1 cellular context compared by ENCODE assay signal in genomic region chr12:57148469-57149308, GRCh38.
A peak's percentile ranks its signal among the peaks of the same experiment; 100 is the strongest.
TF ChIP-seq lines count a peak whose summit lies in the region.

No MANE protein-coding gene starts in this region.

TF ChIP-seq in HepG2, 621 proteins besides CTCF, POLR2A, EP300 and RAD21 (continued from another document and continues in another):
- no peak for TF ChIP-seq ZBTB2 (CRISPR knock-in tag; IDR thresholded peaks at IDR 0.05; ENCODE audit: low read depth)
- no peak for TF ChIP-seq ZNF558 (CRISPR knock-in tag; IDR thresholded peaks at IDR 0.05; ENCODE audit: borderline replicate concordance)
- TF ChIP-seq ZBTB7A (CRISPR knock-in tag; IDR thresholded peaks at IDR 0.05) = no peak
- no peak for TF ChIP-seq IRF9 (CRISPR knock-in tag; IDR thresholded peaks at IDR 0.05; ENCODE audit: borderline replicate concordance)
- TF ChIP-seq TAF1 (CRISPR knock-in tag; IDR thresholded peaks at IDR 0.05) = no peak
- TF ChIP-seq ZNF781 (CRISPR knock-in tag; IDR thresholded peaks at IDR 0.05; ENCODE audit: borderline replicate concordance, not compliant biosample characterization) = no peak
- 0 out of 2 replicates have a peak, but pooled peaks have one; percentile 27 for TF ChIP-seq ZBTB34 (CRISPR knock-in tag; IDR thresholded peaks at IDR 0.05)
- TF ChIP-seq PAXIP1 (CRISPR knock-in tag; conservative IDR thresholded peaks at IDR 0.05) = peak; percentile 92
- no peak for TF ChIP-seq MTF2 (CRISPR knock-in tag; IDR thresholded peaks at IDR 0.05; ENCODE audit: borderline replicate concordance)
- TF ChIP-seq ZEB1 (IDR thresholded peaks at IDR 0.05; ENCODE audit: insufficient replicate concordance, low read depth) = no peak
- TF ChIP-seq ELF1 (CRISPR knock-in tag; IDR thresholded peaks at IDR 0.05) = no peak
- TF ChIP-seq ZNF703 (CRISPR knock-in tag; IDR thresholded peaks at IDR 0.05; ENCODE audit: borderline replicate concordance) = no peak
- TF ChIP-seq ZMYM4 (CRISPR knock-in tag; IDR thresholded peaks at IDR 0.05) = no peak; the same call in 1 of the 2 replicates
- TF ChIP-seq PPARG (CRISPR knock-in tag; conservative IDR thresholded peaks at IDR 0.05) = peak; percentile 58
- TF ChIP-seq KDM1A (CRISPR knock-in tag; IDR thresholded peaks at IDR 0.05) = no peak
- no peak for TF ChIP-seq PAX8 (CRISPR knock-in tag; IDR thresholded peaks at IDR 0.05; ENCODE audit: borderline replicate concordance)
- TF ChIP-seq SP5 (CRISPR knock-in tag; IDR thresholded peaks at IDR 0.05; ENCODE audit: borderline replicate concordance, low read depth) = peak; percentile 46; the same call in 1 of the 2 replicates
- TF ChIP-seq ZNF441 (CRISPR knock-in tag; IDR thresholded peaks at IDR 0.05; ENCODE audit: borderline replicate concordance) = no peak
- TF ChIP-seq NFE2L1 (CRISPR knock-in tag; IDR thresholded peaks at IDR 0.05; ENCODE audit: borderline replicate concordance) = no peak
- TF ChIP-seq ZSCAN5A (CRISPR knock-in tag; IDR thresholded peaks at IDR 0.05; ENCODE audit: borderline replicate concordance) = no peak
- no peak for TF ChIP-seq ZNF34 (CRISPR knock-in tag; IDR thresholded peaks at IDR 0.05; ENCODE audit: borderline replicate concordance)
- TF ChIP-seq MXI1 (IDR thresholded peaks at IDR 0.05; ENCODE audit: borderline replicate concordance, low read depth, low read length) = no peak
- TF ChIP-seq TEAD2 (CRISPR knock-in tag; IDR thresholded peaks at IDR 0.05) = no peak
- no peak for TF ChIP-seq ZNF407 (CRISPR knock-in tag; IDR thresholded peaks at IDR 0.05; ENCODE audit: not compliant biosample characterization)
- no peak for TF ChIP-seq MAFG (CRISPR knock-in tag; IDR thresholded peaks at IDR 0.05)
- TF ChIP-seq PLRG1 (conservative IDR thresholded peaks at IDR 0.05) = no peak
- TF ChIP-seq ZNF674 (CRISPR knock-in tag; IDR thresholded peaks at IDR 0.05; ENCODE audit: low read depth) = no peak
- no peak for TF ChIP-seq ZNF292 (CRISPR knock-in tag; IDR thresholded peaks at IDR 0.05; ENCODE audit: borderline replicate concordance, low read depth)
- TF ChIP-seq WIZ (CRISPR knock-in tag; IDR thresholded peaks at IDR 0.05) = no peak
- peak; percentile 65 for TF ChIP-seq THAP11 (CRISPR knock-in tag; IDR thresholded peaks at IDR 0.05)
- TF ChIP-seq ATF7 (IDR thresholded peaks at IDR 0.05) = no peak
- TF ChIP-seq ATF7 (CRISPR knock-in tag; IDR thresholded peaks at IDR 0.05) = no peak
- no peak for TF ChIP-seq ZNF652 (CRISPR knock-in tag; IDR thresholded peaks at IDR 0.05; ENCODE audit: borderline replicate concordance, low read depth)
- no peak for TF ChIP-seq ZNF883 (CRISPR knock-in tag; IDR thresholded peaks at IDR 0.05; ENCODE audit: not compliant biosample characterization)
- no peak for TF ChIP-seq CAMTA2 (CRISPR knock-in tag; IDR thresholded peaks at IDR 0.05; ENCODE audit: borderline replicate concordance)
- TF ChIP-seq SCMH1 (CRISPR knock-in tag; IDR thresholded peaks at IDR 0.05; ENCODE audit: borderline replicate concordance) = no peak
- peak; percentile 74 for TF ChIP-seq ZNF687 (CRISPR knock-in tag; IDR thresholded peaks at IDR 0.05)
- TF ChIP-seq ZSCAN21 (CRISPR knock-in tag; IDR thresholded peaks at IDR 0.05; ENCODE audit: borderline replicate concordance) = no peak
- no peak; the same call in 1 of the 2 replicates for TF ChIP-seq ZKSCAN8 (CRISPR knock-in tag; IDR thresholded peaks at IDR 0.05; ENCODE audit: borderline replicate concordance)
- no peak for TF ChIP-seq GATA4 (IDR thresholded peaks at IDR 0.05; ENCODE audit: borderline replicate concordance, low read depth)
- no peak for TF ChIP-seq GABPA (IDR thresholded peaks at IDR 0.05; ENCODE audit: low read depth, low read length)
- TF ChIP-seq GABPA (CRISPR knock-in tag; IDR thresholded peaks at IDR 0.05; ENCODE audit: low read depth) = peak; percentile 53
